In the genomic region with DNA sequence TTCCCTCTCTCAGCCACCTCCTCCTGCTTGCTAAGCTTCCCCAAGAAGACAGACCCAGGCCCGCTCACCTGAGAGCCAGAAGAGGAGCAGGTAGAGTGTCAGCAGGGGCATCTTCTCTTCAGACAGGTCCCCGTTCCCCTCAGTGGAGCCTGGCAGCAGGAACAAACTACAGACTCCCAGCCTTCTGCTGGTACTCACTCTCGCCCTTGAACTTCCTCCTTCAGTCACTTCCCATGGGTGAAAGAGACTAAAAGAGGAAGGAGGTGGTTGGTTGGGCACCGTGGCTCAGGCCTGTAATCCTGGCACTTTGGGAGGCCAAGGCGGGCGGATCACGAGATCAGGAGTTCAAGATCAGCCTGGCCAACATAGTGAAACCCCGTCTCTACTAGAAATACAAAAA, we compare ENCODE assay signal across 15 cellular contexts. TPM values are rescaled to one million over a fixed set of nuclear protein-coding genes. Genes with fewer than 3 reads are reported as not detected.
DNase-seq lines count a peak whose midpoint lies in the region; ATAC-seq and TF ChIP-seq lines count a peak whose summit lies in the region.
"Had no signal": no experiment of that assay in that cellular context is flagged by ENCODE, and none has a peak within 500 bp of the region (broad histone marks: within the 10 kb centered on the region; RNA-seq: fewer than 3 reads in every experiment).

TSS of gene CD300LF (minus strand) at position 168 of the 400 bp plus-strand sequence. CDS start at position 111, 57 bp downstream.

- peak within 1 kb of the TSS; percentile 14 for H3K27ac Mint-ChIP-seq in nephron progenitor cell

- peaks cover 53% of the 10 kb centered on the region for H3K27me3 Mint-ChIP-seq in nephron progenitor cell (ENCODE audit: low read depth, poor library complexity)

- TF ChIP-seq POLR2A in erythroblast (IDR thresholded peaks at IDR 0.05; ENCODE audit: low read length) = no peak
- no peak for TF ChIP-seq POLR2A in GM18505 (IDR thresholded peaks at IDR 0.05; ENCODE audit: borderline replicate concordance, extremely low read depth, insufficient read depth, insufficient read length)

- CTCF ChIA-PET in GM10248 (lab: Yijun Ruan, JAX) = interaction anchor here (1.2 kb wide), 1 partner anchor 24 kb away, joined by 4 read pairs; the partner anchor contains the start of gene RAB37

- peaks cover 3% of the 10 kb centered on the region for H3K9me3 Mint-ChIP-seq in nephron progenitor cell

- no peaks in the 10 kb centered on the region for H3K4me1 Mint-ChIP-seq in nephron progenitor cell

- TF ChIP-seq CTCF in GM10248 (IDR thresholded peaks at IDR 0.05; ENCODE audit: control extremely low read depth, extremely low read depth, low read depth, missing control alignments) (no peak), nephron progenitor cell (IDR thresholded peaks at IDR 0.05) (no peak)

- ATAC-seq in Right ventricle myocardium superior (ENCODE audit: poor library complexity) (peak; percentile 68), GM18505 (IDR thresholded peaks at IDR 0.05; ENCODE audit: unreplicated experiment) (no peak)
- ATAC-seq: gastroesophageal sphincter had no signal

- intact Hi-C loops in Right ventricle myocardium superior (cut with DNase I) = no loop called here

- H3K4me3 Mint-ChIP-seq in nephron progenitor cell = no peak within 1 kb of the TSS
- H3K4me3 Mint-ChIP-seq: CD4-positive, CD25-positive, alpha-beta regulatory T cell had no signal

- DNase-seq in GM10248 (ENCODE audit: extremely low spot score) (peak; percentile 13), SIG-M5 (lab: John Stamatoyannopoulos, UW) (peak; percentile 62), Right ventricle myocardium superior (peak; percentile 70), nephron progenitor cell (no peak), erythroblast (lab: John Stamatoyannopoulos, UW) (no peak), D341Med (ENCODE audit: low spot score) (no peak)
- no peak for DNase-seq in effector CD8-positive, alpha-beta T cell (lab: John Stamatoyannopoulos, UW)
- DNase-seq: activated CD4-positive, CD25-positive, alpha-beta regulatory T cell; CD4-positive, CD25-positive, alpha-beta regulatory T cell; effector CD4-positive, alpha-beta T cell; NCI-H510A treated with DMSO at 0.1 percent for 48 hours; SHP77 treated with DMSO at 0.1 percent for 48 hours had no signal

- H3K36me3 Mint-ChIP-seq in nephron progenitor cell (ENCODE audit: low read depth) = no peaks in the 10 kb centered on the region
- H3K36me3 Mint-ChIP-seq: CD4-positive, CD25-positive, alpha-beta regulatory T cell had no signal

- POLR2A ChIA-PET in GM10248 (lab: Yijun Ruan, JAX) = no interaction called here

RNA-seq across cellular contexts. Expression of gene CD300LF, which starts in this region (rescaled TPM):
- total RNA-seq in Right ventricle myocardium superior = not detected
- total RNA-seq: MCF 10A had no signal

Comparison
In these comparisons a context has a peak if more than half of its experiments do, and no peak if none do; other contexts are left out.
1. Peak in DNase-seq and ATAC-seq in Right ventricle myocardium superior; RNA of the gene not detected or under 1 TPM.
2. DNase-seq: peak in GM10248 (single experiment) and SIG-M5 (single experiment); none in nephron progenitor cell (single experiment), erythroblast (0 of 2), effector CD8-positive, alpha-beta T cell (single experiment) and D341Med (single experiment).